In genomic region chr2:229245013-229245412, GRCh38 we compare ENCODE assay signal across 23 cellular contexts. TPM values are rescaled to one million over a fixed set of nuclear protein-coding genes. Genes with fewer than 3 reads are reported as not detected.
A peak's percentile ranks its signal among the peaks of the same experiment; 100 is the strongest.
DNase-seq lines count a peak whose midpoint lies in the region; ATAC-seq, FAIRE-seq and TF ChIP-seq lines count a peak whose summit lies in the region.
"Had no signal": no experiment of that assay in that cellular context is flagged by ENCODE, and none has a peak within 500 bp of the region (broad histone marks: within the 10 kb centered on the region; RNA-seq: fewer than 3 reads in every experiment).

No MANE protein-coding gene starts in this region.

- H3K36me3 ChIP-seq in left ventricle myocardium inferior (no peaks in the 10 kb centered on the region), right atrium auricular region (no peaks in the 10 kb centered on the region), H1 (ENCODE audit: control insufficient read depth in 2 of 4, insufficient read depth in 4 of 4, low read length in 3 of 4) (no peaks in the 10 kb centered on the region; a peak in 1 of 8 replicates), keratinocyte (ENCODE audit: control insufficient read depth in 2 of 2, extremely low read depth in 1 of 2, insufficient read depth in 2 of 2, low read length in 2 of 2) (no peaks in the 10 kb centered on the region)
- H3K36me3 ChIP-seq: BLaER1 had no signal

- peak; percentile 82 for FAIRE-seq in H1 (lab: Jason Lieb, UNC)
- FAIRE-seq in keratinocyte (lab: Jason Lieb, UNC): peak; percentile 5
- FAIRE-seq: A549 had no signal

- H3K4me2 ChIP-seq in H1 (ENCODE audit: insufficient read depth in 1 of 2, low read depth in 2 of 2, low read length in 2 of 2) (no peak overlapping the region), keratinocyte (ENCODE audit: control insufficient read depth, extremely low read depth, insufficient read depth, low read depth, low read length) (no peak overlapping the region)
- H3K4me2 ChIP-seq: A549, BLaER1, KMS-11 had no signal

- H3K56ac ChIP-seq in H1 (replicated peaks; ENCODE audit: insufficient read length, low read depth, low read length): no peak overlapping the region

- no peak overlapping the region for H4K8ac ChIP-seq in H1 (ENCODE audit: extremely low read depth, insufficient read depth, low read length)

- H2BK12ac ChIP-seq in H1 (ENCODE audit: low read depth, low read length): 0 out of 2 replicates have a peak overlapping the region, but pooled peaks have one; percentile 2

- no peak overlapping the region for H2BK5ac ChIP-seq in H1 (ENCODE audit: low read depth, low read length)

- H3K27ac ChIP-seq in left ventricle myocardium inferior (replicated peaks) (peak overlapping the region; percentile 43), right atrium auricular region (no peak overlapping the region), H1 (ENCODE audit: low read depth, low read length) (no peak overlapping the region), keratinocyte (ENCODE audit: control insufficient read depth, insufficient read depth, low read length) (no peak overlapping the region)
- H3K27ac ChIP-seq: A549, BLaER1, KMS-11 had no signal

- no peak overlapping the region for H2BK120ac ChIP-seq in H1 (replicated peaks; ENCODE audit: low read depth, low read length)

- no peaks in the 10 kb centered on the region for H3K79me1 ChIP-seq in H1 (ENCODE audit: low read depth, low read length)

- no peak overlapping the region for H2BK15ac ChIP-seq in H1 (ENCODE audit: low read length)

- no peak overlapping the region for H2BK20ac ChIP-seq in H1 (ENCODE audit: low read length)

- intact Hi-C loops in left ventricle myocardium inferior (cut with micrococcal nuclease): no loop called here

- H3K9me3 ChIP-seq in left ventricle myocardium inferior (replicated peaks) (peaks cover 30% of the 10 kb centered on the region), right atrium auricular region (peaks cover 0 to 30% of the 10 kb centered on the region in 2 donors), H1 (ENCODE audit: insufficient read depth in 2 of 2, low read depth in 1 of 2, low read length in 1 of 2) (peaks cover 4 to 6% of the 10 kb centered on the region in 2 experiments; a peak in 2 of 4 replicates), keratinocyte (ENCODE audit: control insufficient read depth, low read depth, low read length) (no peaks in the 10 kb centered on the region)

- dilution Hi-C loops in keratinocyte (cut with MboI; ENCODE audit: extremely low pct_ligation_motif_present, low sequenced_read_pairs): no loop called here

- H4K5ac ChIP-seq in H1 (ENCODE audit: insufficient read length, low read depth, low read length): no peak overlapping the region

- no peak overlapping the region for H4K91ac ChIP-seq in H1 (replicated peaks; ENCODE audit: insufficient read length, low read length)

- H3K79me2 ChIP-seq in H1 (ENCODE audit: control insufficient read depth in 1 of 2, insufficient read depth in 2 of 2, low read length in 2 of 2): no peaks in the 10 kb centered on the region
- no peaks in the 10 kb centered on the region for H3K79me2 ChIP-seq in keratinocyte (ENCODE audit: control insufficient read depth, insufficient read depth, low read length)

- H3K4me1 ChIP-seq in left ventricle myocardium inferior (no peaks in the 10 kb centered on the region), right atrium auricular region (peaks cover 0 to 5% of the 10 kb centered on the region in 2 donors), H1 (replicated peaks in 1 of 4; ENCODE audit: control insufficient read depth in 3 of 4, insufficient read depth in 4 of 4, low read length in 3 of 4) (peaks cover 0 to 7% (median 0%) of the 10 kb centered on the region in 4 experiments; a peak in 1 of 7 replicates), keratinocyte (ENCODE audit: control insufficient read depth, extremely low read depth, insufficient read depth, low read length) (no peaks in the 10 kb centered on the region)
- H3K4me1 ChIP-seq: A549, BLaER1 had no signal

- POLR2A ChIA-PET in H1 (lab: Charles Lee; ENCODE audit: partially characterized antibody): interaction anchor here (1.1 kb wide), 1 partner anchor 10 kb away, joined by 3 read pairs; no protein-coding TSS in a partner anchor

- H3K23ac ChIP-seq in H1 (ENCODE audit: insufficient read length): no peak overlapping the region

- no peak overlapping the region for H3K14ac ChIP-seq in H1 (ENCODE audit: insufficient read length)

- H4K20me1 ChIP-seq in H1 (replicated peaks in 1 of 2; ENCODE audit: control insufficient read depth in 1 of 2, insufficient read depth in 2 of 2, low read length in 2 of 2): no peaks in the 10 kb centered on the region
- no peaks in the 10 kb centered on the region for H4K20me1 ChIP-seq in keratinocyte (ENCODE audit: control insufficient read depth, extremely low read depth, insufficient read depth, low read length)
- H4K20me1 ChIP-seq: BLaER1 had no signal

- H2AK5ac ChIP-seq in H1 (ENCODE audit: low read depth, low read length): no peak overlapping the region

- no peak for TF ChIP-seq RAD21 in H1 (IDR thresholded peaks at IDR 0.05 in 1 of 2, conservative IDR thresholded peaks at IDR 0.05 in 1 of 2; ENCODE audit: low read depth in 2 of 2, low read length in 2 of 2)

- TF ChIP-seq POLR2A in H1 (IDR thresholded peaks at IDR 0.05; ENCODE audit: control extremely low read depth in 1 of 2, low read depth in 2 of 2, low read length in 2 of 2): no peak

- TF ChIP-seq CTCF in left ventricle myocardium inferior (IDR thresholded peaks at IDR 0.05; ENCODE audit: borderline replicate concordance) (no peak), right atrium auricular region (IDR thresholded peaks at IDR 0.05) (no peak), H1 (IDR thresholded peaks at IDR 0.05; ENCODE audit: control extremely low read depth in 1 of 3, insufficient read depth in 1 of 3, low read depth in 1 of 3, low read length in 3 of 3) (no peak), keratinocyte (optimal IDR thresholded peaks at IDR 0.05 in 1 of 3, IDR thresholded peaks at IDR 0.05 in 1 of 3, conservative IDR thresholded peaks at IDR 0.05 in 1 of 3; ENCODE audit: extremely low read depth in 1 of 3, insufficient read depth in 2 of 3, low read length in 3 of 3) (no peak)

- H3K27me3 ChIP-seq in left ventricle myocardium inferior (ENCODE audit: low read depth) (no peaks in the 10 kb centered on the region), right atrium auricular region (no peaks in the 10 kb centered on the region), H1 (replicated peaks in 1 of 4; ENCODE audit: control insufficient read depth in 3 of 4, extremely low read depth in 1 of 4, insufficient read depth in 3 of 4, low read length in 3 of 4) (no peaks in the 10 kb centered on the region), keratinocyte (ENCODE audit: control insufficient read depth, extremely low read depth, insufficient read depth, low read length) (no peaks in the 10 kb centered on the region)
- H3K27me3 ChIP-seq: BLaER1 had no signal

- H3K9ac ChIP-seq in H1 (replicated peaks in 1 of 4; ENCODE audit: extremely low read depth in 1 of 4, low read depth in 3 of 4, low read length in 3 of 4) (no peak overlapping the region), keratinocyte (ENCODE audit: control insufficient read depth, extremely low read depth, insufficient read depth, low read length) (no peak overlapping the region)
- H3K9ac ChIP-seq: BLaER1, KMS-11 had no signal

- CTCF ChIA-PET in H1 (lab: Charles Lee; ENCODE audit: partially characterized antibody): interaction anchor here (1.1 to 2.0 kb wide), 2 partner anchors 8 to 18 kb away, joined by 3 to 6 read pairs; no protein-coding TSS in a partner anchor

- no peak overlapping the region for H3K4ac ChIP-seq in H1 (replicated peaks; ENCODE audit: insufficient read length, low read depth, low read length)

- no peak for TF ChIP-seq EP300 in H1 (IDR thresholded peaks at IDR 0.05; ENCODE audit: borderline replicate concordance in 1 of 2, low read depth in 2 of 2, low read length in 2 of 2)

- no peak overlapping the region for H3K4me3 ChIP-seq in left ventricle myocardium inferior
- H3K4me3 ChIP-seq in right atrium auricular region: no peak overlapping the region
- no peak overlapping the region for H3K4me3 ChIP-seq in H1 (ENCODE audit: extremely low read depth in 1 of 4, insufficient read depth in 2 of 4, low read depth in 3 of 4, low read length in 4 of 4)
- H3K4me3 ChIP-seq in keratinocyte (ENCODE audit: control insufficient read depth in 2 of 3, extremely low read depth in 1 of 3, insufficient read depth in 2 of 3, low read depth in 1 of 3, low read length in 3 of 3): no peak overlapping the region
- H3K4me3 ChIP-seq: A549, BLaER1 had no signal

- H2AFZ ChIP-seq in H1 (ENCODE audit: low read length) (no peak overlapping the region), keratinocyte (ENCODE audit: control insufficient read depth, low read length) (no peak overlapping the region)

- WGBS in H1 (ENCODE audit: extremely low coverage in 1 of 2, insufficient coverage in 1 of 2, insufficient read length in 1 of 2, insufficient replicate concordance in 2 of 2, low coverage in 1 of 2, low lambda C conversion rate in 2 of 2, missing lambda C conversion rate in 1 of 2), 2 experiments: 86% methylated on average over 1 of the region's 1 CpG; no CpG with 5 or more reads in 1 of the 2 experiments

- H3K9me1 ChIP-seq in keratinocyte (ENCODE audit: control insufficient read depth, extremely low read depth, insufficient read depth, low read length): no peaks in the 10 kb centered on the region

- no peak for ATAC-seq in HG03175 (IDR thresholded peaks at IDR 0.05; ENCODE audit: unreplicated experiment)
- ATAC-seq: A549 had no signal

- H3K18ac ChIP-seq in H1 (ENCODE audit: extremely low read depth, low read length): no peak overlapping the region

- H3K23me2 ChIP-seq in H1 (ENCODE audit: low read depth, low read length): no peaks in the 10 kb centered on the region

- DNase-seq in left ventricle myocardium inferior (no peak), right atrium auricular region (ENCODE audit: low spot score) (no peak), H1 (ENCODE audit: low read depth in 1 of 2, low spot score in 2 of 2) (no peak), keratinocyte (ENCODE audit: low read depth, low spot score) (no peak), NCI-H2196 treated with DMSO at 0.1 percent for 48 hours (lab: John Stamatoyannopoulos, UW; ENCODE audit: unreplicated experiment) (no peak)
- DNase-seq in effector CD4-positive, alpha-beta T cell: no peak
- DNase-seq: CD4-positive, alpha-beta memory T cell; DMS153; GF-D8; HFFc6; NCI-H1092 treated with DMSO at 0.1 percent for 48 hours; NCI-H146; NCI-H2081; NCI-H510A; NCI-H748 treated with DMSO at 0.1 percent for 48 hours; NK-92 treated with Interleukin-12 subunit alpha and Interleukin-12 subunit beta, amount 100 ng/mL, for 24 hours; OCI-M1; SIG-M5 had no signal

RNA-seq across cellular contexts. Expression of gene PID1, which starts 26.1 kb away (rescaled TPM):
- total RNA-seq in left ventricle myocardium inferior (7.8 TPM), right atrium auricular region (10 to 100 TPM in 1 of 2 donors, 1 to 10 TPM in 1; 9.1 to 24.0 TPM)
- total RNA-seq in H1 (2021; fragmentation: NEBNext Ultra II Directional; extraction: Animal tissue kit (Norgen Biotek cat#: 25700)): 2.9 and 3.3 TPM in 2 replicates
- polyA plus RNA-seq in H1 (2011; rRNA removed) (1.5 and 2.8 TPM in 2 replicates), keratinocyte (3.5 to 6.0 TPM (median 5.4 TPM) in 3 replicates)
- polyA plus RNA-seq in H1 (2011; cell fraction: cytosol; rRNA removed): 2.3 TPM
- 2.9 TPM for polyA plus RNA-seq in H1 (2011; cell fraction: nucleus; rRNA removed)
- 1.7 to 2.9 TPM (median 2.2 TPM) in 4 replicates for polyA plus RNA-seq in H1 (2012, experiment 1 of 2)
- polyA plus RNA-seq in H1 (2012, experiment 2 of 2): 0.81 TPM
- 1.4 TPM for polyA plus RNA-seq in H1 (2013, experiment 1 of 2)
- 1.5 TPM for polyA plus RNA-seq in H1 (2013, experiment 2 of 2)
- polyA minus RNA-seq in H1 (2011; rRNA and poly(A)+ RNA removed): 4.8 and 6.7 TPM in 2 replicates
- polyA minus RNA-seq in H1 (2011; cell fraction: cytosol; rRNA and poly(A)+ RNA removed): 5.4 TPM
- polyA minus RNA-seq in H1 (2011; cell fraction: nucleus; rRNA and poly(A)+ RNA removed): 3.8 TPM
- polyA plus RNA-seq in keratinocyte (2011; ENCODE audit: low read depth): 1.4 TPM
- polyA plus RNA-seq in keratinocyte (2011; cell fraction: cytosol; rRNA removed): 7.0 and 7.4 TPM in 2 replicates
- polyA plus RNA-seq in keratinocyte (2011; cell fraction: nucleus; rRNA removed): 3.0 and 4.1 TPM in 2 replicates
- polyA plus RNA-seq in keratinocyte (2012; ENCODE audit: low replicate concordance): 3.4 and 5.2 TPM in 2 replicates
- polyA minus RNA-seq in keratinocyte: 4.5 to 13.9 TPM (median 5.1 TPM) in 3 replicates
- 5.6 TPM for polyA minus RNA-seq in keratinocyte (2011; cell fraction: cytosol; rRNA and poly(A)+ RNA removed)
- 3.4 and 4.0 TPM in 2 replicates for polyA minus RNA-seq in keratinocyte (2011; cell fraction: nucleus; rRNA and poly(A)+ RNA removed)
- total RNA-seq: HT-29 had no signal
- polyA plus RNA-seq: CD4-positive, alpha-beta memory T cell had no signal
